In genomic region chr19:35006342-35006998, GRCh38 we compare ENCODE assay signal across 10 cellular contexts. TPM values are rescaled to one million over a fixed set of nuclear protein-coding genes. Genes with fewer than 3 reads are reported as not detected.
A peak's percentile ranks its signal among the peaks of the same experiment; 100 is the strongest.
DNase-seq lines count a peak whose midpoint lies in the region; ATAC-seq, FAIRE-seq and TF ChIP-seq lines count a peak whose summit lies in the region.
"Had no signal": no experiment of that assay in that cellular context is flagged by ENCODE, and none has a peak within 500 bp of the region (broad histone marks: within the 10 kb centered on the region; RNA-seq: fewer than 3 reads in every experiment).

No MANE protein-coding gene starts in this region.

- peaks cover 52% of the 10 kb centered on the region for H3K4me1 Mint-ChIP-seq in Caco-2 (ENCODE audit: low read depth, unreplicated experiment)
- peaks cover 58% of the 10 kb centered on the region for H3K4me1 Mint-ChIP-seq in activated T-cell treated with anti-CD3 and anti-CD28 coated beads, Interleukin-2, amount 50 U/mL, for 4 hours (ENCODE audit: low read depth)

- peak; percentile 30 for ATAC-seq in omental fat pad (ENCODE audit: low FRiP score)
- ATAC-seq in GM21576 (IDR thresholded peaks at IDR 0.05; ENCODE audit: unreplicated experiment), result no peak
- ATAC-seq in activated T-cell treated with anti-CD3 and anti-CD28 coated beads, Interleukin-2, amount 50 U/mL, for 4 hours, result no peak

- no peaks in the 10 kb centered on the region for H3K27me3 ChIP-seq in Caco-2 (replicated peaks; ENCODE audit: control insufficient read depth, insufficient read depth, low read length)
- H3K27me3 ChIP-seq: cardiac muscle cell had no signal

- H3K27ac Mint-ChIP-seq in Caco-2 (ENCODE audit: unreplicated experiment), result peak overlapping the region; percentile 98

- CTCF ChIA-PET in Caco-2 (lab: Charles Lee), result interaction anchor here (0.5 to 1.4 kb wide), 9 partner anchors 8 to 1035 kb away, joined by 3 to 9 read pairs (median 3); partner anchors contain the start of gene ZNF30

- H3K4me3 ChIP-seq in Caco-2 (ENCODE audit: low read depth, low read length), result no peak overlapping the region
- no peak overlapping the region for H3K4me3 ChIP-seq in LNCaP clone FGC (ENCODE audit: low read depth, low read length)
- H3K4me3 ChIP-seq: cardiac muscle cell had no signal

- peak overlapping the region; percentile 70 for H3K4me3 Mint-ChIP-seq in Caco-2 (ENCODE audit: unreplicated experiment)
- no peak overlapping the region for H3K4me3 Mint-ChIP-seq in activated T-cell treated with anti-CD3 and anti-CD28 coated beads, Interleukin-2, amount 50 U/mL, for 4 hours

- FAIRE-seq in GM19239 (lab: Jason Lieb, UNC), result no peak
- FAIRE-seq: kidney had no signal

- peak; percentile 94 to 96 for DNase-seq in Caco-2
- peak; percentile 84 for DNase-seq in LNCaP clone FGC (ENCODE audit: low read depth)
- DNase-seq in dermis blood vessel endothelial cell, result peak; percentile 75
- DNase-seq in omental fat pad (ENCODE audit: low spot score), result no peak
- no peak for DNase-seq in GM19239 (ENCODE audit: insufficient read length, low spot score)
- DNase-seq in T-helper 9 cell, result no peak
- DNase-seq in activated T-cell treated with anti-CD3 and anti-CD28 coated beads, Interleukin-2, amount 50 U/mL, for 4 hours, result no peak

- POLR2A ChIA-PET in Caco-2 (lab: Charles Lee), result interaction anchor here (0.6 to 1.4 kb wide), 7 partner anchors 11 to 813 kb away, joined by 3 to 14 read pairs (median 4); partner anchors contain the start of genes HPN, SCN1B and ZNF30

- H3K4me1 ChIP-seq in Caco-2, result peaks cover 55% of the 10 kb centered on the region

- peaks cover 75% of the 10 kb centered on the region for H3K36me3 Mint-ChIP-seq in Caco-2 (ENCODE audit: insufficient read depth, unreplicated experiment)
- peaks cover 19% of the 10 kb centered on the region for H3K36me3 Mint-ChIP-seq in activated T-cell treated with anti-CD3 and anti-CD28 coated beads, Interleukin-2, amount 50 U/mL, for 4 hours (ENCODE audit: insufficient read depth)

- no peaks in the 10 kb centered on the region for H3K9me3 Mint-ChIP-seq in Caco-2 (ENCODE audit: unreplicated experiment)
- no peaks in the 10 kb centered on the region for H3K9me3 Mint-ChIP-seq in activated T-cell treated with anti-CD3 and anti-CD28 coated beads, Interleukin-2, amount 50 U/mL, for 4 hours

- no peaks in the 10 kb centered on the region for H3K27me3 Mint-ChIP-seq in Caco-2 (ENCODE audit: insufficient read depth, unreplicated experiment)
- no peaks in the 10 kb centered on the region for H3K27me3 Mint-ChIP-seq in activated T-cell treated with anti-CD3 and anti-CD28 coated beads, Interleukin-2, amount 50 U/mL, for 4 hours (ENCODE audit: low read depth)

- TF ChIP-seq CTCF in Caco-2 (IDR thresholded peaks at IDR 0.05; ENCODE audit: insufficient read depth in 1 of 2, low read depth in 1 of 2, low read length in 1 of 2, severe bottlenecking in 1 of 2, unreplicated experiment in 1 of 2), result no peak
- no peak for TF ChIP-seq CTCF in LNCaP clone FGC (IDR thresholded peaks at IDR 0.05; ENCODE audit: control insufficient read depth, extremely low read depth, insufficient read depth)
- TF ChIP-seq CTCF in omental fat pad (IDR thresholded peaks at IDR 0.05), result no peak

- BruUV-seq in Caco-2 (replicated peaks; lab: Mats Ljungman, UMichigan), result no TSS peak

- intact Hi-C loops in Caco-2 (cut with micrococcal nuclease; ENCODE audit: unreplicated experiment), result loop anchor here (1.0 to 2.0 kb wide), 4 partner anchors 22 to 168 kb away; partner anchors contain the start of gene HPN

- H3K9me3 ChIP-seq in Caco-2, result no peaks in the 10 kb centered on the region

- H3K36me3 ChIP-seq in Caco-2 (ENCODE audit: control insufficient read depth, insufficient read depth, low read length), result peaks cover 7% of the 10 kb centered on the region

RNA-seq across cellular contexts. Expression of gene GRAMD1A, which starts 6.3 kb away (rescaled TPM):
- total RNA-seq in Caco-2 (2022), result 110 and 132 TPM in 2 replicates
- 48.5 and 56.0 TPM in 2 replicates for total RNA-seq in dermis blood vessel endothelial cell
- total RNA-seq in omental fat pad, result 10 to 100 TPM; 34.7 to 70.7 (median 43.3) TPM
- 100 to 1,000 TPM; 162 to 192 (median 170) TPM for total RNA-seq in activated T-cell treated with anti-CD3 and anti-CD28 coated beads, Interleukin-2, amount 50 U/mL, for 4 hours

RNA-seq across cellular contexts. Expression of gene SCN1B, which starts 23.8 kb away (rescaled TPM):
- 1.7 and 1.9 TPM in 2 replicates for total RNA-seq in Caco-2 (2022)
- total RNA-seq in dermis blood vessel endothelial cell, result 6.5 and 15.9 TPM in 2 replicates
- total RNA-seq in omental fat pad, result 10 to 100 TPM in 3 of 4 donors, 1 to 10 TPM in 1; 8.0 to 23.2 (median 11.8) TPM
- total RNA-seq in activated T-cell treated with anti-CD3 and anti-CD28 coated beads, Interleukin-2, amount 50 U/mL, for 4 hours, result 1 to 10 TPM; 1.1 to 2.3 (median 1.2) TPM

RNA-seq across cellular contexts. Expression of gene HPN, which starts 35.1 kb away (rescaled TPM):
- total RNA-seq in Caco-2 (2022) (20.8 and 21.1 TPM in 2 replicates), dermis blood vessel endothelial cell (0.09 and 0.17 TPM in 2 replicates), omental fat pad (1 to 10 TPM in 3 of 4 donors, under 1 TPM in 1; 0.95 to 1.4 (median 1.2) TPM)
- total RNA-seq in activated T-cell treated with anti-CD3 and anti-CD28 coated beads, Interleukin-2, amount 50 U/mL, for 4 hours, result under 1 TPM in 2 of 3 donors, not detected in 1; 0.26 to 0.38 TPM

RNA-seq across cellular contexts. Expression of gene ZNF792, which starts 42.4 kb away (rescaled TPM):
- 4.5 and 5.6 TPM in 2 replicates for total RNA-seq in Caco-2 (2022)
- 55.2 and 57.2 TPM in 2 replicates for total RNA-seq in dermis blood vessel endothelial cell
- total RNA-seq in omental fat pad, result 10 to 100 TPM in 2 of 4 donors, 1 to 10 TPM in 2; 3.7 to 29.3 (median 8.7) TPM
- total RNA-seq in activated T-cell treated with anti-CD3 and anti-CD28 coated beads, Interleukin-2, amount 50 U/mL, for 4 hours, result 1 to 10 TPM; 2.4 to 2.6 (median 2.6) TPM

Comparison
In these comparisons a context has a peak if more than half of its experiments do, and no peak if none do; other contexts are left out.
1. DNase-seq: peak in Caco-2 (2 of 2), LNCaP clone FGC (single experiment) and dermis blood vessel endothelial cell (single experiment); none in omental fat pad (single experiment), GM19239 (single experiment), T-helper 9 cell (single experiment) and activated T-cell treated with anti-CD3 and anti-CD28 coated beads, Interleukin-2, amount 50 U/mL, for 4 hours (single experiment).